10 cellular contexts compared by ENCODE assay signal in genomic region chr3:48441940-48442339, GRCh38. TPM values are rescaled to one million over a fixed set of nuclear protein-coding genes. Genes with fewer than 3 reads are reported as not detected.
DNase-seq lines count a peak whose midpoint lies in the region; ATAC-seq, FAIRE-seq and TF ChIP-seq lines count a peak whose summit lies in the region.
"Had no signal": no experiment of that assay in that cellular context is flagged by ENCODE, and none has a peak within 500 bp of the region (broad histone marks: within the 10 kb centered on the region; RNA-seq: fewer than 3 reads in every experiment).

No MANE protein-coding gene starts in this region.

- in situ Hi-C loops in GM23248 (cut with MboI): no loop called here

- ATAC-seq in A549: no peak
- ATAC-seq in GM18873 (IDR thresholded peaks at IDR 0.05; ENCODE audit: low FRiP score, unreplicated experiment): no peak

- intact Hi-C loops in activated T-helper 1 cell treated with anti-CD3 and anti-CD28 coated beads, Interleukin-12 subunit alpha, Interleukin-12 subunit beta, Interleukin-2, Interleukin-4 antibody, amounts not matched to agents 30 ng/mL and 10 ng/mL and 1 ng/mL, durations not matched to agents 14 hours and 24 hours and 36 hours (cut with micrococcal nuclease): loop anchor here (2.0 to 10.0 kb wide), 3 partner anchors 253 to 657 kb away; partner anchors contain the start of genes CDC25A, IMPDH2, NDUFAF3 and SMARCC1

- H3K4me2 ChIP-seq in A549: peak overlapping the region; percentile 89
- peak overlapping the region; percentile 80 for H3K4me2 ChIP-seq in GM23248 (ENCODE audit: unreplicated experiment)

- WGBS in A549 (ENCODE audit: missing lambda C conversion rate): 74% methylated on average over 6 of the region's 6 CpGs
- 72 to 79% methylated on average over 6 of the region's 6 CpGs for WGBS in GM23248 (ENCODE audit: low coverage in 1 of 2, low lambda C conversion rate in 2 of 2, missing lambda C conversion rate in 2 of 2), 2 experiments

- H3K4me3 Mint-ChIP-seq in activated T-helper 1 cell treated with anti-CD3 and anti-CD28 coated beads, Interleukin-12 subunit alpha, Interleukin-12 subunit beta, Interleukin-2, Interleukin-4 antibody, amounts not matched to agents 30 ng/mL and 10 ng/mL and 1 ng/mL, durations not matched to agents 14 hours and 24 hours and 36 hours: peak overlapping the region; percentile 98
- H3K4me3 Mint-ChIP-seq in immature natural killer cell: peak overlapping the region; percentile 93 to 100 (median 96)

- H3K27ac Mint-ChIP-seq in activated T-helper 1 cell treated with anti-CD3 and anti-CD28 coated beads, Interleukin-12 subunit alpha, Interleukin-12 subunit beta, Interleukin-2, Interleukin-4 antibody, amounts not matched to agents 30 ng/mL and 10 ng/mL and 1 ng/mL, durations not matched to agents 14 hours and 24 hours and 36 hours: no peak overlapping the region
- peak overlapping the region in 4 of 6 donors; percentile 99 to 100 (median 100) for H3K27ac Mint-ChIP-seq in immature natural killer cell

- no peak overlapping the region for H3K27ac ChIP-seq in A549
- H3K27ac ChIP-seq in GM23248: no peak overlapping the region
- no peak overlapping the region for H3K27ac ChIP-seq in substantia nigra (ENCODE audit: low read depth, low read length, poor library complexity, severe bottlenecking)
- H3K27ac ChIP-seq: ovary had no signal

- H3K4me3 ChIP-seq in A549 (peak overlapping the region; percentile 59; the same call in 2 of the 3 replicates), GM23248 (peak overlapping the region; percentile 87), foreskin fibroblast (ENCODE audit: low read depth in 1 of 2, low read length in 2 of 2) (peak overlapping the region in 1 of 2 donors; percentile 99)

- H3K9me3 Mint-ChIP-seq in activated T-helper 1 cell treated with anti-CD3 and anti-CD28 coated beads, Interleukin-12 subunit alpha, Interleukin-12 subunit beta, Interleukin-2, Interleukin-4 antibody, amounts not matched to agents 30 ng/mL and 10 ng/mL and 1 ng/mL, durations not matched to agents 14 hours and 24 hours and 36 hours: no peaks in the 10 kb centered on the region
- H3K9me3 Mint-ChIP-seq in immature natural killer cell: peaks cover 0 to 2% (median 0%) of the 10 kb centered on the region in 6 donors

- H3K4me1 ChIP-seq in A549: peaks cover 22% of the 10 kb centered on the region
- peaks cover 14% of the 10 kb centered on the region for H3K4me1 ChIP-seq in GM23248 (ENCODE audit: insufficient read depth)

- DNase-seq in A549 (ENCODE audit: low read depth in 1 of 2, low spot score in 1 of 2) (no peak), GM23248 (no peak), immature natural killer cell (no peak), NCI-H526 (lab: John Stamatoyannopoulos, UW) (no peak), substantia nigra (lab: John Stamatoyannopoulos, UW) (no peak), foreskin fibroblast (no peak)
- no peak for DNase-seq in activated T-helper 1 cell treated with anti-CD3 and anti-CD28 coated beads, Interleukin-12 subunit alpha, Interleukin-12 subunit beta, Interleukin-2, Interleukin-4 antibody, amounts not matched to agents 30 ng/mL and 10 ng/mL and 1 ng/mL, durations not matched to agents 14 hours and 24 hours and 36 hours (ENCODE audit: low spot score)
- DNase-seq: ovary had no signal

- no peak for TF ChIP-seq RAD21 in A549 (conservative IDR thresholded peaks at IDR 0.05 in 1 of 2, IDR thresholded peaks at IDR 0.05 in 1 of 2)

- H3K79me2 ChIP-seq in GM23248 (ENCODE audit: insufficient read depth): peaks cover 61% of the 10 kb centered on the region

- peaks cover 38% of the 10 kb centered on the region for H3K4me1 Mint-ChIP-seq in activated T-helper 1 cell treated with anti-CD3 and anti-CD28 coated beads, Interleukin-12 subunit alpha, Interleukin-12 subunit beta, Interleukin-2, Interleukin-4 antibody, amounts not matched to agents 30 ng/mL and 10 ng/mL and 1 ng/mL, durations not matched to agents 14 hours and 24 hours and 36 hours (ENCODE audit: low read depth)
- peaks cover 53 to 55% of the 10 kb centered on the region in 2 donors for H3K4me1 Mint-ChIP-seq in immature natural killer cell

- H3K9me2 ChIP-seq in GM23248 (ENCODE audit: insufficient read depth): no peaks in the 10 kb centered on the region

- 0 out of 2 replicates have a peak, but pooled peaks cover 5% of the 10 kb centered on the region for H4K20me1 ChIP-seq in GM23248 (ENCODE audit: insufficient read depth)

- no peaks in the 10 kb centered on the region for H3K27me3 Mint-ChIP-seq in activated T-helper 1 cell treated with anti-CD3 and anti-CD28 coated beads, Interleukin-12 subunit alpha, Interleukin-12 subunit beta, Interleukin-2, Interleukin-4 antibody, amounts not matched to agents 30 ng/mL and 10 ng/mL and 1 ng/mL, durations not matched to agents 14 hours and 24 hours and 36 hours (ENCODE audit: insufficient read depth)
- H3K27me3 Mint-ChIP-seq in immature natural killer cell (ENCODE audit: low read depth in 3 of 3): peaks cover 6 to 13% (median 12%) of the 10 kb centered on the region in 3 donors

- H3K36me3 ChIP-seq in GM23248 (ENCODE audit: low read depth): peaks cover 15% of the 10 kb centered on the region
- H3K36me3 ChIP-seq: ovary had no signal

- no peak overlapping the region for H2AFZ ChIP-seq in GM23248

- TF ChIP-seq CTCF in A549 (IDR thresholded peaks at IDR 0.05): no peak
- no peak for TF ChIP-seq CTCF in foreskin fibroblast (IDR thresholded peaks at IDR 0.05; ENCODE audit: low read depth, low read length)

- no peaks in the 10 kb centered on the region for H3K27me3 ChIP-seq in GM23248 (replicated peaks; ENCODE audit: insufficient read depth)
- H3K27me3 ChIP-seq: ovary had no signal

- TF ChIP-seq EP300 in A549 (IDR thresholded peaks at IDR 0.05): no peak

- peaks cover 31% of the 10 kb centered on the region for H3F3A ChIP-seq in GM23248 (ENCODE audit: insufficient read depth)

- CTCF ChIA-PET in A549 (lab: Yijun Ruan, JAX): interaction anchor here (0.9 to 1.3 kb wide), 2 partner anchors 11 to 41 kb away, joined by 3 to 5 read pairs; no protein-coding TSS in a partner anchor

- H3K9me3 ChIP-seq in A549 (no peaks in the 10 kb centered on the region), GM23248 (ENCODE audit: low read depth) (no peaks in the 10 kb centered on the region)
- H3K9me3 ChIP-seq: ovary had no signal

- POLR2A ChIA-PET in A549 (lab: Yijun Ruan, JAX): no interaction called here

- H3K36me3 Mint-ChIP-seq in activated T-helper 1 cell treated with anti-CD3 and anti-CD28 coated beads, Interleukin-12 subunit alpha, Interleukin-12 subunit beta, Interleukin-2, Interleukin-4 antibody, amounts not matched to agents 30 ng/mL and 10 ng/mL and 1 ng/mL, durations not matched to agents 14 hours and 24 hours and 36 hours (ENCODE audit: low read depth): peaks cover 37% of the 10 kb centered on the region
- peaks cover 0 to 14% (median 4%) of the 10 kb centered on the region in 3 donors for H3K36me3 Mint-ChIP-seq in immature natural killer cell

- peak overlapping the region; percentile 88 for H3K9ac ChIP-seq in GM23248

- no peak for FAIRE-seq in A549 (lab: Jason Lieb, UNC)
- FAIRE-seq: HTR-8/SVneo had no signal

- no peak for TF ChIP-seq POLR2A in A549 (IDR thresholded peaks at IDR 0.05; ENCODE audit: low read length)

RNA-seq across cellular contexts. Expression of gene TMA7, which starts 1.9 kb away (rescaled TPM):
- 139 and 303 TPM in 2 replicates for polyA plus RNA-seq in A549 (2011; rRNA removed)
- 117 and 193 TPM in 2 replicates for polyA plus RNA-seq in A549 (2012; cell fraction: cytosol; rRNA removed)
- polyA plus RNA-seq in A549 (2012; cell fraction: nucleus; rRNA removed): 29.3 and 61.3 TPM in 2 replicates
- 417 to 485 TPM (median 420 TPM) in 3 replicates for polyA plus RNA-seq in A549 (2017; fragmentation: RNase III; extraction: RNeasy Plus Mini Kit Qiagen cat#74134 plus additional on column Dnase treatment)
- polyA minus RNA-seq in A549 (2011; rRNA and poly(A)+ RNA removed): 10.5 and 15.8 TPM in 2 replicates
- total RNA-seq in GM23248 (2014; rRNA removed; shearing (Covaris generic)): 150 and 244 TPM in 2 replicates
- polyA plus RNA-seq in GM23248 (2016; fragmentation: Nextera tagmentation; extraction: Ambion mirVana): 535 and 552 TPM in 2 replicates
- 262 and 266 TPM in 2 replicates for total RNA-seq in activated T-helper 1 cell treated with anti-CD3 and anti-CD28 coated beads, Interleukin-12 subunit alpha, Interleukin-12 subunit beta, Interleukin-2, Interleukin-4 antibody, amounts not matched to agents 30 ng/mL and 10 ng/mL and 1 ng/mL, durations not matched to agents 14 hours and 24 hours and 36 hours
- 1,000 to 10,000 TPM in 1 of 3 donors, 100 to 1,000 TPM in 2; 593 to 1,259 (median 677) TPM for polyA plus RNA-seq in immature natural killer cell

RNA-seq across cellular contexts. Expression of gene CCDC51, which starts 2.0 kb away (rescaled TPM):
- polyA plus RNA-seq in A549 (2011; rRNA removed) (19.8 and 22.9 TPM in 2 replicates), A549 (2017; fragmentation: RNase III; extraction: RNeasy Plus Mini Kit Qiagen cat#74134 plus additional on column Dnase treatment) (24.6 to 26.7 TPM (median 25.7 TPM) in 3 replicates), GM23248 (2016; fragmentation: Nextera tagmentation; extraction: Ambion mirVana) (14.0 and 14.9 TPM in 2 replicates), immature natural killer cell (10 to 100 TPM; 10.2 to 16.3 (median 10.6) TPM)
- 26.0 and 26.1 TPM in 2 replicates for polyA plus RNA-seq in A549 (2012; cell fraction: cytosol; rRNA removed)
- 17.5 and 19.2 TPM in 2 replicates for polyA plus RNA-seq in A549 (2012; cell fraction: nucleus; rRNA removed)
- polyA minus RNA-seq in A549 (2011; rRNA and poly(A)+ RNA removed): 11.1 and 14.0 TPM in 2 replicates
- total RNA-seq in GM23248 (2014; rRNA removed; shearing (Covaris generic)): 10.1 and 10.6 TPM in 2 replicates
- 26.0 and 26.3 TPM in 2 replicates for total RNA-seq in activated T-helper 1 cell treated with anti-CD3 and anti-CD28 coated beads, Interleukin-12 subunit alpha, Interleukin-12 subunit beta, Interleukin-2, Interleukin-4 antibody, amounts not matched to agents 30 ng/mL and 10 ng/mL and 1 ng/mL, durations not matched to agents 14 hours and 24 hours and 36 hours

RNA-seq across cellular contexts. Expression of gene ATRIP, which starts 4.6 kb away (rescaled TPM):
- polyA plus RNA-seq in A549 (2011; rRNA removed): 8.5 and 9.4 TPM in 2 replicates
- polyA plus RNA-seq in A549 (2012; cell fraction: cytosol; rRNA removed): 8.6 and 8.9 TPM in 2 replicates
- polyA plus RNA-seq in A549 (2012; cell fraction: nucleus; rRNA removed): 21.4 and 21.5 TPM in 2 replicates
- 5.8 to 6.6 TPM (median 6.1 TPM) in 3 replicates for polyA plus RNA-seq in A549 (2017; fragmentation: RNase III; extraction: RNeasy Plus Mini Kit Qiagen cat#74134 plus additional on column Dnase treatment)
- 12.5 and 13.1 TPM in 2 replicates for polyA minus RNA-seq in A549 (2011; rRNA and poly(A)+ RNA removed)
- total RNA-seq in GM23248 (2014; rRNA removed; shearing (Covaris generic)): 8.4 and 9.5 TPM in 2 replicates
- polyA plus RNA-seq in GM23248 (2016; fragmentation: Nextera tagmentation; extraction: Ambion mirVana): 4.2 and 4.6 TPM in 2 replicates
- 16.5 and 20.5 TPM in 2 replicates for total RNA-seq in activated T-helper 1 cell treated with anti-CD3 and anti-CD28 coated beads, Interleukin-12 subunit alpha, Interleukin-12 subunit beta, Interleukin-2, Interleukin-4 antibody, amounts not matched to agents 30 ng/mL and 10 ng/mL and 1 ng/mL, durations not matched to agents 14 hours and 24 hours and 36 hours
- polyA plus RNA-seq in immature natural killer cell: 10 to 100 TPM in 1 of 3 donors, 1 to 10 TPM in 2; 6.4 to 12.6 (median 6.6) TPM

RNA-seq across cellular contexts. Expression of gene PLXNB1, which starts 12.1 kb away (rescaled TPM):
- polyA plus RNA-seq in A549 (2011; rRNA removed) (10.0 and 12.6 TPM in 2 replicates), A549 (2017; fragmentation: RNase III; extraction: RNeasy Plus Mini Kit Qiagen cat#74134 plus additional on column Dnase treatment) (16.7 to 20.9 TPM (median 20.5 TPM) in 3 replicates), GM23248 (2016; fragmentation: Nextera tagmentation; extraction: Ambion mirVana) (3.3 and 4.9 TPM in 2 replicates), immature natural killer cell (under 1 TPM in 2 of 3 donors, not detected in 1; 0.11 to 0.19 TPM)
- polyA plus RNA-seq in A549 (2012; cell fraction: cytosol; rRNA removed): 11.8 and 15.0 TPM in 2 replicates
- polyA plus RNA-seq in A549 (2012; cell fraction: nucleus; rRNA removed): 87.1 and 98.2 TPM in 2 replicates
- 27.0 and 33.1 TPM in 2 replicates for polyA minus RNA-seq in A549 (2011; rRNA and poly(A)+ RNA removed)
- total RNA-seq in GM23248 (2014; rRNA removed; shearing (Covaris generic)): 5.5 and 8.0 TPM in 2 replicates
- 5.7 and 7.0 TPM in 2 replicates for total RNA-seq in activated T-helper 1 cell treated with anti-CD3 and anti-CD28 coated beads, Interleukin-12 subunit alpha, Interleukin-12 subunit beta, Interleukin-2, Interleukin-4 antibody, amounts not matched to agents 30 ng/mL and 10 ng/mL and 1 ng/mL, durations not matched to agents 14 hours and 24 hours and 36 hours
